Comparison of ENCODE assay signal across 29 cellular contexts in genomic region chr1:242402956-242403355, GRCh38.
"Had no signal": no experiment of that assay in that cellular context is flagged by ENCODE, and none has a peak within 500 bp of the region (broad histone marks: within the 10 kb centered on the region; RNA-seq: fewer than 3 reads in every experiment).

No MANE protein-coding gene starts in this region.

- H3K27ac Mint-ChIP-seq: activated B cell treated with CpG ODN at 0.5 μM for 24 hours; activated CD8-positive, alpha-beta T cell treated with anti-CD3 and anti-CD28 coated beads for 36 hours; activated naive CD8-positive, alpha-beta T cell; activated T-helper 17 cell treated with anti-CD3 and anti-CD28 coated beads, Interleukin-2, amount 50 U/mL, for 72 hours; T-helper 2 cell treated with Interferon-gamma antibody and Interleukin-4, amounts not matched to agents 5 μg/mL and 100 μg/mL, for 36 hours had no signal

- H3K4me1 Mint-ChIP-seq: activated B cell treated with CpG ODN at 0.5 μM for 24 hours; activated T-helper 17 cell treated with anti-CD3 and anti-CD28 coated beads, Interleukin-2, amount 50 U/mL, for 72 hours; central memory CD8-positive, alpha-beta T cell had no signal

- H3K36me3 ChIP-seq: brain microvascular endothelial cell, colonic mucosa, gastrocnemius medialis, heart left ventricle, WERI-Rb-1 had no signal

- DNase-seq: activated B cell treated with CpG ODN at 0.5 μM for 24 hours; activated CD4-positive, alpha-beta T cell treated with anti-CD3 and anti-CD28 coated beads for 48 hours; activated CD4-positive, alpha-beta T cell treated with anti-CD3 and anti-CD28 coated beads, Interleukin-2, amount 50 U/mL, for 1 hour; activated CD4-positive, alpha-beta T cell treated with anti-CD3 and anti-CD28 coated beads, Interleukin-2, amount 50 U/mL, for 48 hours; activated CD8-positive, alpha-beta memory T cell treated with anti-CD3 and anti-CD28 coated beads for 24 hours; activated CD8-positive, alpha-beta T cell treated with anti-CD3 and anti-CD28 coated beads for 36 hours; activated effector memory CD4-positive, alpha-beta T cell treated with Interleukin-2 at 50 U/mL for 16 hours; activated gamma-delta T cell treated with Interleukin-2 at 50 U/mL for 16 hours; activated naive CD4-positive, alpha-beta T cell treated with anti-CD3 and anti-CD28 coated beads, Interleukin-2, amount 50 U/mL, for 16 hours; activated naive CD4-positive, alpha-beta T cell treated with Interleukin-2 at 50 U/mL for 16 hours; activated T-cell treated with anti-CD3 and anti-CD28 coated beads, Interleukin-2, amount 50 U/mL, for 4 hours; amniotic stem cell; anterior cingulate cortex; brain microvascular endothelial cell; colonic mucosa; effector CD8-positive, alpha-beta T cell; foreskin keratinocyte; gastrocnemius medialis; glutamatergic neuron; heart left ventricle; hypothalamus; T1000; WERI-Rb-1 had no signal

- H3K4me3 Mint-ChIP-seq: activated B cell treated with CpG ODN at 0.5 μM for 24 hours; activated CD8-positive, alpha-beta T cell treated with anti-CD3 and anti-CD28 coated beads for 36 hours; activated naive CD8-positive, alpha-beta T cell; activated T-cell treated with anti-CD3 and anti-CD28 coated beads, Interleukin-2, amount 50 U/mL, for 4 hours; activated T-helper 17 cell treated with anti-CD3 and anti-CD28 coated beads, Interleukin-2, amount 50 U/mL, for 72 hours; central memory CD8-positive, alpha-beta T cell; T-helper 2 cell treated with Interferon-gamma antibody and Interleukin-4, amounts not matched to agents 5 μg/mL and 100 μg/mL, for 36 hours had no signal

- ATAC-seq: activated CD4-positive, CD25-positive, alpha-beta regulatory T cell treated with anti-CD3 and anti-CD28 coated beads, Interleukin-2, amount 50 U/mL, for 24 hours; activated CD8-positive, alpha-beta T cell treated with anti-CD3 and anti-CD28 coated beads for 36 hours; activated T-cell treated with anti-CD3 and anti-CD28 coated beads, Interleukin-2, amount 50 U/mL, for 4 hours; activated T-helper 17 cell treated with anti-CD3 and anti-CD28 coated beads, Interleukin-2, amount 50 U/mL, for 72 hours; foreskin keratinocyte; gastrocnemius medialis; heart left ventricle had no signal

- H3K27me3 ChIP-seq: brain microvascular endothelial cell, colonic mucosa, foreskin keratinocyte, gastrocnemius medialis had no signal

- H3K9me3 ChIP-seq: colonic mucosa, gastrocnemius medialis, heart left ventricle had no signal

- H3K4me3 ChIP-seq: colonic mucosa, gastrocnemius medialis, heart left ventricle had no signal

- H3K4me1 ChIP-seq: colonic mucosa, gastrocnemius medialis, heart left ventricle had no signal

- H3K27me3 Mint-ChIP-seq: activated B cell treated with CpG ODN at 0.5 μM for 24 hours; activated CD8-positive, alpha-beta T cell treated with anti-CD3 and anti-CD28 coated beads for 36 hours; activated T-helper 17 cell treated with anti-CD3 and anti-CD28 coated beads, Interleukin-2, amount 50 U/mL, for 72 hours had no signal

- H3K36me3 Mint-ChIP-seq: activated naive CD8-positive, alpha-beta T cell had no signal

- H3K9me3 Mint-ChIP-seq: activated B cell treated with CpG ODN at 0.5 μM for 24 hours; activated CD8-positive, alpha-beta T cell treated with anti-CD3 and anti-CD28 coated beads for 36 hours; activated T-cell treated with anti-CD3 and anti-CD28 coated beads, Interleukin-2, amount 50 U/mL, for 4 hours; activated T-helper 17 cell treated with anti-CD3 and anti-CD28 coated beads, Interleukin-2, amount 50 U/mL, for 72 hours; central memory CD8-positive, alpha-beta T cell had no signal

- H3K27ac ChIP-seq: brain microvascular endothelial cell, colonic mucosa, epithelial cell of prostate, foreskin keratinocyte, gastrocnemius medialis, heart left ventricle, WERI-Rb-1 had no signal
